In genomic region chr4:3418029-3418762, GRCh38 we compare ENCODE assay signal across 15 cellular contexts. TPM values are rescaled to one million over a fixed set of nuclear protein-coding genes. Genes with fewer than 3 reads are reported as not detected.
DNase-seq lines count a peak whose midpoint lies in the region; ATAC-seq, FAIRE-seq and TF ChIP-seq lines count a peak whose summit lies in the region.
"Had no signal": no experiment of that assay in that cellular context is flagged by ENCODE, and none has a peak within 500 bp of the region (broad histone marks: within the 10 kb centered on the region; RNA-seq: fewer than 3 reads in every experiment).

No MANE protein-coding gene starts in this region.

- H3K27ac ChIP-seq in DOHH2 (ENCODE audit: low read depth, low read length) (no peak overlapping the region), endothelial cell of umbilical vein (ENCODE audit: insufficient read depth, low read depth, low read length) (no peak overlapping the region)

- H3K4me2 ChIP-seq in DOHH2 (ENCODE audit: low read length) (no peak overlapping the region), endothelial cell of umbilical vein (ENCODE audit: insufficient read depth, low read length) (no peak overlapping the region)

- TF ChIP-seq POLR2A in endothelial cell of umbilical vein (IDR thresholded peaks at IDR 0.05; ENCODE audit: low read depth, low read length), result no peak

- DNase-seq in endothelial cell of umbilical vein (ENCODE audit: low read depth, low spot score) (no peak), posterior vena cava (ENCODE audit: low spot score) (peak; percentile 48), superior temporal gyrus (ENCODE audit: extremely low spot score) (no peak)
- no peak for DNase-seq in NK-92 treated with Interleukin-12 subunit alpha and Interleukin-12 subunit beta, amount 100 ng/mL, for 24 hours (lab: John Stamatoyannopoulos, UW)
- DNase-seq: activated CD4-positive, alpha-beta memory T cell treated with anti-CD3 and anti-CD28 coated beads for 36 hours; activated naive CD8-positive, alpha-beta T cell treated with anti-CD3 and anti-CD28 coated beads, Interleukin-2, amount 10 ng/mL, durations not matched to agents 7 days and 5 days; EL; hypothalamus; NCI-H446; stimulated activated CD8-positive, alpha-beta memory T cell treated with anti-CD3 and anti-CD28 coated beads, Interleukin-4, amount 100 ng/mL, for 48 hours had no signal

- ATAC-seq in GM18907 (IDR thresholded peaks at IDR 0.05; ENCODE audit: unreplicated experiment), result no peak
- no peak for ATAC-seq in HG02798 (IDR thresholded peaks at IDR 0.05; ENCODE audit: poor library complexity, unreplicated experiment)

- H4K20me1 ChIP-seq in DOHH2 (ENCODE audit: control insufficient read depth, insufficient read depth, low read depth, low read length) (no peaks in the 10 kb centered on the region), endothelial cell of umbilical vein (replicated peaks; ENCODE audit: control insufficient read depth, extremely low read depth, insufficient read depth, low read length) (no peaks in the 10 kb centered on the region)

- TF ChIP-seq RAD21 in Ishikawa (IDR thresholded peaks at IDR 0.05; ENCODE audit: low read depth), result 0 out of 2 replicates have a peak, but pooled peaks have one; percentile 29

- H3K36me3 ChIP-seq in DOHH2 (ENCODE audit: control insufficient read depth, low read length) (no peaks in the 10 kb centered on the region), endothelial cell of umbilical vein (ENCODE audit: control insufficient read depth in 2 of 2, extremely low read depth in 1 of 2, insufficient read depth in 2 of 2, low read length in 2 of 2) (peaks cover 0 to 39% of the 10 kb centered on the region in 2 experiments)

- no peaks in the 10 kb centered on the region for H3K27me3 ChIP-seq in DOHH2 (ENCODE audit: control insufficient read depth, low read length)
- H3K27me3 ChIP-seq in endothelial cell of umbilical vein (ENCODE audit: control insufficient read depth in 2 of 2, insufficient read depth in 2 of 2, low read length in 2 of 2), result no peaks in the 10 kb centered on the region

- no peaks in the 10 kb centered on the region for H3K9me2 ChIP-seq in DOHH2 (replicated peaks; ENCODE audit: control insufficient read depth, low read length)

- POLR2A ChIA-PET in endothelial cell of umbilical vein (lab: Charles Lee), result no interaction called here

- no TSS peak for BruUV-seq in endothelial cell of umbilical vein (replicated peaks; lab: Mats Ljungman, UMichigan)

- dilution Hi-C loops in endothelial cell of umbilical vein (cut with MboI; ENCODE audit: extremely low pct_ligation_motif_present, low sequenced_read_pairs), result no loop called here

- TF ChIP-seq EP300 in Ishikawa (IDR thresholded peaks at IDR 0.05; ENCODE audit: borderline replicate concordance), result no peak

- H3K9me3 ChIP-seq in DOHH2 (ENCODE audit: control insufficient read depth, insufficient read depth, low read length), result no peaks in the 10 kb centered on the region
- no peaks in the 10 kb centered on the region for H3K9me3 ChIP-seq in endothelial cell of umbilical vein (replicated peaks; ENCODE audit: control insufficient read depth, insufficient read depth, low read length)

- TF ChIP-seq CTCF in DOHH2 (IDR thresholded peaks at IDR 0.05; ENCODE audit: low read depth, low read length, poor library complexity, severe bottlenecking) (peak; percentile 36), endothelial cell of umbilical vein (IDR thresholded peaks at IDR 0.05; ENCODE audit: extremely low read depth in 1 of 2, insufficient read depth in 1 of 2, low read depth in 1 of 2, low read length in 2 of 2) (peak; percentile 10 to 37)

- H3K4me3 ChIP-seq in DOHH2 (ENCODE audit: low read length) (no peak overlapping the region), endothelial cell of umbilical vein (replicated peaks in 1 of 3; ENCODE audit: insufficient read depth in 1 of 3, low read depth in 1 of 3, low read length in 3 of 3) (no peak overlapping the region)

- H3K4me1 ChIP-seq in DOHH2 (ENCODE audit: control insufficient read depth, low read length), result no peaks in the 10 kb centered on the region
- no peaks in the 10 kb centered on the region for H3K4me1 ChIP-seq in endothelial cell of umbilical vein (ENCODE audit: control insufficient read depth, extremely low read depth, insufficient read depth, low read length)

- intact Hi-C loops in endothelial cell of umbilical vein (cut with micrococcal nuclease), result no loop called here
- intact Hi-C loops in posterior vena cava (cut with DNase I), result no loop called here

- H3K79me2 ChIP-seq in DOHH2 (ENCODE audit: control insufficient read depth, low read length), result no peaks in the 10 kb centered on the region
- H3K79me2 ChIP-seq in endothelial cell of umbilical vein (ENCODE audit: control insufficient read depth, insufficient read depth, low read length), result no peaks in the 10 kb centered on the region

- no peak for FAIRE-seq in endothelial cell of umbilical vein (lab: Jason Lieb, UNC)

- no peak overlapping the region for H3K9ac ChIP-seq in endothelial cell of umbilical vein (replicated peaks; ENCODE audit: extremely low read depth, insufficient read depth, low read length)

- H3K9me1 ChIP-seq in endothelial cell of umbilical vein (replicated peaks; ENCODE audit: control insufficient read depth, extremely low read depth, insufficient read depth, low read length), result no peaks in the 10 kb centered on the region

- CTCF ChIA-PET in endothelial cell of umbilical vein (lab: Charles Lee), result interaction anchor here (0.7 to 2.7 kb wide), 6 partner anchors 9 to 75 kb away, joined by 3 to 6 read pairs (median 4); no protein-coding TSS in a partner anchor

- H3F3A ChIP-seq in DOHH2 (ENCODE audit: control insufficient read depth, insufficient read depth), result no peaks in the 10 kb centered on the region

- no peak overlapping the region for H2AFZ ChIP-seq in endothelial cell of umbilical vein (ENCODE audit: low read depth, low read length)

TF ChIP-seq in Ishikawa, 13 proteins besides CTCF, POLR2A, EP300 and RAD21 (continues in another document):
- no peak for TF ChIP-seq TEAD4 (IDR thresholded peaks at IDR 0.05)
- no peak for TF ChIP-seq EGR1 (IDR thresholded peaks at IDR 0.05)
- TF ChIP-seq TAF1 (IDR thresholded peaks at IDR 0.05; ENCODE audit: low read depth), result no peak
- no peak for TF ChIP-seq FOXM1 (IDR thresholded peaks at IDR 0.05; ENCODE audit: borderline replicate concordance, low read depth)
- TF ChIP-seq ZBTB7A (IDR thresholded peaks at IDR 0.05; ENCODE audit: low read depth), result no peak
- TF ChIP-seq MAX (IDR thresholded peaks at IDR 0.05), result no peak
- TF ChIP-seq TCF12 (IDR thresholded peaks at IDR 0.05; ENCODE audit: low read depth), result no peak
- TF ChIP-seq, protein P1, sequence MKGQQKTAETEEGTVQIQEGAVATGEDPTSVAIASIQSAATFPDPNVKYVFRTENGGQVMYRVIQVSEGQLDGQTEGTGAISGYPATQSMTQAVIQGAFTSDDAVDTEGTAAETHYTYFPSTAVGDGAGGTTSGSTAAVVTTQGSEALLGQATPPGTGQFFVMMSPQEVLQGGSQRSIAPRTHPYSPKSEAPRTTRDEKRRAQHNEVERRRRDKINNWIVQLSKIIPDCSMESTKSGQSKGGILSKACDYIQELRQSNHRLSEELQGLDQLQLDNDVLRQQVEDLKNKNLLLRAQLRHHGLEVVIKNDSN (IDR thresholded peaks at IDR 0.05), result no peak

TF ChIP-seq in endothelial cell of umbilical vein, 7 proteins besides CTCF, POLR2A, EP300 and RAD21:
- no peak for TF ChIP-seq MAX (IDR thresholded peaks at IDR 0.05; ENCODE audit: insufficient read depth, insufficient read length)
- no peak for TF ChIP-seq GATA2 (IDR thresholded peaks at IDR 0.05; ENCODE audit: insufficient read depth, insufficient read length, low read depth, low read length)
- TF ChIP-seq JUN (IDR thresholded peaks at IDR 0.05; ENCODE audit: borderline replicate concordance, insufficient read depth, insufficient read length, low read depth), result no peak
- no peak for TF ChIP-seq POLR2AphosphoS5 (IDR thresholded peaks at IDR 0.05; ENCODE audit: insufficient read depth, low read depth, low read length)
- TF ChIP-seq EZH2 (IDR thresholded peaks at IDR 0.05; ENCODE audit: borderline replicate concordance, low read depth, low read length, severe bottlenecking), result no peak
- no peak for TF ChIP-seq MYC (IDR thresholded peaks at IDR 0.05; ENCODE audit: low read depth, low read length)
- no peak for TF ChIP-seq FOS (IDR thresholded peaks at IDR 0.05; ENCODE audit: borderline replicate concordance, insufficient read depth, low read length)

RNA-seq across cellular contexts. Expression of gene HGFAC, which starts 23.6 kb away (rescaled TPM):
- total RNA-seq in endothelial cell of umbilical vein, result 0.42 and 0.49 TPM in 2 replicates
- polyA plus RNA-seq in endothelial cell of umbilical vein, result 0.24 and 0.36 TPM in 2 replicates
- polyA plus RNA-seq in endothelial cell of umbilical vein (2011; cell fraction: cytosol; rRNA removed), result 0.07 TPM in 1 of 2 replicates, not detected in the other
- polyA plus RNA-seq in endothelial cell of umbilical vein (2011; cell fraction: nucleus; rRNA removed), result 2.2 and 2.6 TPM in 2 replicates
- polyA plus RNA-seq in endothelial cell of umbilical vein (2012), result 0.35 TPM in 1 of 2 replicates, not detected in the other
- 0.56 TPM in 1 of 2 replicates, not detected in the other for polyA minus RNA-seq in endothelial cell of umbilical vein
- not detected for polyA minus RNA-seq in endothelial cell of umbilical vein (2011; cell fraction: cytosol; rRNA and poly(A)+ RNA removed)
- polyA minus RNA-seq in endothelial cell of umbilical vein (2011; cell fraction: nucleus; rRNA and poly(A)+ RNA removed), result 0.43 and 0.63 TPM in 2 replicates
- under 1 TPM in 1 of 2 donors, not detected in 1; 0.24 TPM for total RNA-seq in posterior vena cava
- total RNA-seq: activated CD4-positive, alpha-beta memory T cell treated with anti-CD3 and anti-CD28 coated beads for 36 hours; activated naive CD8-positive, alpha-beta T cell treated with anti-CD3 and anti-CD28 coated beads, Interleukin-2, amount 10 ng/mL, durations not matched to agents 7 days and 5 days had no signal
- polyA plus RNA-seq: IgD-negative memory B cell had no signal

RNA-seq across cellular contexts. Expression of gene DOK7, which starts 44.9 kb away (rescaled TPM):
- total RNA-seq in endothelial cell of umbilical vein (not detected in 2 replicates), posterior vena cava (under 1 TPM in 1 of 2 donors, not detected in 1; 0.14 TPM)
- polyA plus RNA-seq in endothelial cell of umbilical vein, result not detected in 2 replicates
- not detected in 2 replicates for polyA plus RNA-seq in endothelial cell of umbilical vein (2011; cell fraction: cytosol; rRNA removed)
- 0.07 TPM in 1 of 2 replicates, not detected in the other for polyA plus RNA-seq in endothelial cell of umbilical vein (2011; cell fraction: nucleus; rRNA removed)
- not detected in 2 replicates for polyA plus RNA-seq in endothelial cell of umbilical vein (2012)
- polyA minus RNA-seq in endothelial cell of umbilical vein, result 0.19 TPM in 1 of 2 replicates, not detected in the other
- not detected for polyA minus RNA-seq in endothelial cell of umbilical vein (2011; cell fraction: cytosol; rRNA and poly(A)+ RNA removed)
- not detected in 2 replicates for polyA minus RNA-seq in endothelial cell of umbilical vein (2011; cell fraction: nucleus; rRNA and poly(A)+ RNA removed)
- total RNA-seq: activated CD4-positive, alpha-beta memory T cell treated with anti-CD3 and anti-CD28 coated beads for 36 hours; activated naive CD8-positive, alpha-beta T cell treated with anti-CD3 and anti-CD28 coated beads, Interleukin-2, amount 10 ng/mL, durations not matched to agents 7 days and 5 days had no signal
